In the genomic region with DNA sequence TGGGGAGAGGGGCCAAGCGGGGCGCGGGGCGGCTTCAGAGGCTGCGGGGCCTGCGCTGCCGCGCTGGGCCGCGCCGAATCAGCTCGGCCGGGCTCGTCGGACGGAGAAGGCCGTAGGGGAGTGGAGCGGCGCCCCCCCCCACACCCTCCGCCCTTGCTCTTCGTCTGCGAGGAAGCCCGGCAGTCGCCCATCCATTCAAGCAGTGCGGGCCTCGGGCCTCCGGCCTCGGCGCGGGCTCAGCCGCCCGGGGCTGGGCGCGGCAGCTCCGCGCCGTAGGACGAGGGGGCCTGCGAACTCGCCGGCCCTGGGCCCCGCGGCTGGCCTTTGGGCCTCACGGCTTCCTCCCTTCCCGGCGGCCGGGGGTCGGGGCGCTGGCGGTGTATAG, we compare ENCODE assay signal across 8 cellular contexts. TPM values are rescaled to one million over a fixed set of nuclear protein-coding genes. Genes with fewer than 3 reads are reported as not detected.
A peak's percentile ranks its signal among the peaks of the same experiment; 100 is the strongest.
DNase-seq lines count a peak whose midpoint lies in the region; ATAC-seq and TF ChIP-seq lines count a peak whose summit lies in the region.

No MANE protein-coding gene starts in this region.

- H3K4me3 Mint-ChIP-seq in IgD-negative memory B cell, result peak overlapping the region; percentile 91 to 98 (median 97)
- peak overlapping the region; percentile 99 for H3K4me3 Mint-ChIP-seq in natural killer cell treated with Interleukin-12 subunit alpha and Interleukin-12 subunit beta and Interleukin-15 and Interleukin-18, amount 100 ng/mL, for 72 hours

- no peaks in the 10 kb centered on the region for H3K9me3 ChIP-seq in BLaER1
- no peaks in the 10 kb centered on the region for H3K9me3 ChIP-seq in effector memory CD4-positive, alpha-beta T cell (ENCODE audit: control insufficient read depth, low read length)

- H3K4me3 ChIP-seq in BLaER1, result peak overlapping the region; percentile 93
- peak overlapping the region; percentile 86 for H3K4me3 ChIP-seq in effector memory CD4-positive, alpha-beta T cell (ENCODE audit: insufficient read depth, low read depth, low read length, poor library complexity, severe bottlenecking)

- H3K36me3 Mint-ChIP-seq in IgD-negative memory B cell, result peaks cover 2% of the 10 kb centered on the region
- peaks cover 21% of the 10 kb centered on the region for H3K36me3 Mint-ChIP-seq in natural killer cell treated with Interleukin-12 subunit alpha and Interleukin-12 subunit beta and Interleukin-15 and Interleukin-18, amount 100 ng/mL, for 72 hours

- H3K4me1 ChIP-seq in BLaER1, result peaks cover 50% of the 10 kb centered on the region
- peaks cover 7% of the 10 kb centered on the region for H3K4me1 ChIP-seq in effector memory CD4-positive, alpha-beta T cell (ENCODE audit: control insufficient read depth, insufficient read depth, low read length, poor library complexity, severe bottlenecking)

- peaks cover 29% of the 10 kb centered on the region for H3K36me3 ChIP-seq in BLaER1
- peaks cover 10% of the 10 kb centered on the region for H3K36me3 ChIP-seq in effector memory CD4-positive, alpha-beta T cell (ENCODE audit: control insufficient read depth, insufficient read depth, low read length)

- peaks cover 31% of the 10 kb centered on the region for H4K20me1 ChIP-seq in BLaER1

- peak overlapping the region; percentile 81 to 92 (median 91) for H3K27ac Mint-ChIP-seq in IgD-negative memory B cell
- H3K27ac Mint-ChIP-seq in natural killer cell treated with Interleukin-12 subunit alpha and Interleukin-12 subunit beta and Interleukin-15 and Interleukin-18, amount 100 ng/mL, for 72 hours, result peak overlapping the region; percentile 85 to 93

- peak overlapping the region; percentile 96 for H3K4me2 ChIP-seq in BLaER1

- H3K4me1 Mint-ChIP-seq in IgD-negative memory B cell, result peaks cover 13 to 18% (median 13%) of the 10 kb centered on the region in 3 donors
- peaks cover 23 to 29% of the 10 kb centered on the region in 2 donors for H3K4me1 Mint-ChIP-seq in natural killer cell treated with Interleukin-12 subunit alpha and Interleukin-12 subunit beta and Interleukin-15 and Interleukin-18, amount 100 ng/mL, for 72 hours (ENCODE audit: low read depth in 2 of 2)

- TF ChIP-seq CTCF in GM20000 (IDR thresholded peaks at IDR 0.05; ENCODE audit: extremely low read depth, missing control alignments), result no peak

- H3K9me3 Mint-ChIP-seq in IgD-negative memory B cell, result no peaks in the 10 kb centered on the region
- H3K9me3 Mint-ChIP-seq in natural killer cell treated with Interleukin-12 subunit alpha and Interleukin-12 subunit beta and Interleukin-15 and Interleukin-18, amount 100 ng/mL, for 72 hours, result no peaks in the 10 kb centered on the region

- peak; percentile 17 for ATAC-seq in GM21447 (IDR thresholded peaks at IDR 0.05; ENCODE audit: unreplicated experiment)
- peak; percentile 41 to 51 for ATAC-seq in natural killer cell treated with Interleukin-12 subunit alpha and Interleukin-12 subunit beta and Interleukin-15 and Interleukin-18, amount 100 ng/mL, for 72 hours

- H3K27ac ChIP-seq in BLaER1, result peak overlapping the region; percentile 100
- H3K27ac ChIP-seq in effector memory CD4-positive, alpha-beta T cell (ENCODE audit: insufficient read depth, low read length, poor library complexity, severe bottlenecking), result peak overlapping the region; percentile 95

- H3K27me3 ChIP-seq in BLaER1, result no peaks in the 10 kb centered on the region
- no peaks in the 10 kb centered on the region for H3K27me3 ChIP-seq in effector memory CD4-positive, alpha-beta T cell (replicated peaks; ENCODE audit: control insufficient read depth, insufficient read depth, low read length, poor library complexity, severe bottlenecking)

- peak overlapping the region; percentile 99 for H3K9ac ChIP-seq in BLaER1

- H3K27me3 Mint-ChIP-seq in IgD-negative memory B cell, result no peaks in the 10 kb centered on the region
- H3K27me3 Mint-ChIP-seq in natural killer cell treated with Interleukin-12 subunit alpha and Interleukin-12 subunit beta and Interleukin-15 and Interleukin-18, amount 100 ng/mL, for 72 hours, result no peaks in the 10 kb centered on the region

- DNase-seq in effector memory CD4-positive, alpha-beta T cell, result no peak
- no peak for DNase-seq in natural killer cell treated with Interleukin-12 subunit alpha and Interleukin-12 subunit beta and Interleukin-15 and Interleukin-18, amount 100 ng/mL, for 72 hours (ENCODE audit: low spot score)
- no peak for DNase-seq in GM20000 (ENCODE audit: low spot score)
- no peak for DNase-seq in NCI-H2196 (lab: John Stamatoyannopoulos, UW; ENCODE audit: unreplicated experiment)
- no peak for DNase-seq in putamen (ENCODE audit: low spot score)

RNA-seq across cellular contexts. Expression of a gene that starts 0.6 kb away (rescaled TPM):
- polyA plus RNA-seq in IgD-negative memory B cell, result 17.8 TPM
- 100 to 1,000 TPM in 1 of 2 donors, 10 to 100 TPM in 1; 83.1 to 152 TPM for total RNA-seq in natural killer cell treated with Interleukin-12 subunit alpha and Interleukin-12 subunit beta and Interleukin-15 and Interleukin-18, amount 100 ng/mL, for 72 hours

RNA-seq across cellular contexts. Expression of a gene that starts 41.5 kb away (rescaled TPM):
- 0.20 TPM for polyA plus RNA-seq in IgD-negative memory B cell
- under 1 TPM; 0.14 to 0.33 TPM for total RNA-seq in natural killer cell treated with Interleukin-12 subunit alpha and Interleukin-12 subunit beta and Interleukin-15 and Interleukin-18, amount 100 ng/mL, for 72 hours
